ENCODE assay signal across 9 cellular contexts in genomic region chr5:176818391-176819098, GRCh38. TPM values are rescaled to one million over a fixed set of nuclear protein-coding genes. Genes with fewer than 3 reads are reported as not detected.
A peak's percentile ranks its signal among the peaks of the same experiment; 100 is the strongest.
DNase-seq lines count a peak whose midpoint lies in the region; ATAC-seq and TF ChIP-seq lines count a peak whose summit lies in the region.
"Had no signal": no experiment of that assay in that cellular context is flagged by ENCODE, and none has a peak within 500 bp of the region (broad histone marks: within the 10 kb centered on the region; RNA-seq: fewer than 3 reads in every experiment).

No MANE protein-coding gene starts in this region.

- DNase-seq in NCI-H2227 (lab: John Stamatoyannopoulos, UW; ENCODE audit: unreplicated experiment) (peak; percentile 34), NCI-H2227 treated with DMSO at 0.1 percent for 48 hours (lab: John Stamatoyannopoulos, UW) (no peak), HCT116 (ENCODE audit: low read depth, low spot score) (peak; percentile 40), WERI-Rb-1 (no peak), NCI-H82 treated with DMSO at 0.1 percent for 48 hours (lab: John Stamatoyannopoulos, UW; ENCODE audit: unreplicated experiment) (no peak)
- no peak for DNase-seq in stimulated activated CD4-positive, alpha-beta T cell treated with anti-CD3 and anti-CD28 coated beads, Interleukin-2, amount 100 ng/mL, for 24 hours

- no peaks in the 10 kb centered on the region for H3K27me3 ChIP-seq in HCT116 (ENCODE audit: insufficient read depth, low read length)
- H3K27me3 ChIP-seq in WERI-Rb-1 (ENCODE audit: insufficient read depth, low read depth, severe bottlenecking) = no peaks in the 10 kb centered on the region
- peaks cover 7% of the 10 kb centered on the region for H3K27me3 ChIP-seq in neural cell (ENCODE audit: insufficient read depth, low read depth, low read length)

- H3K36me3 ChIP-seq in HCT116 (ENCODE audit: control insufficient read depth in 1 of 2, insufficient read depth in 2 of 2, low read length in 2 of 2) = no peaks in the 10 kb centered on the region
- no peaks in the 10 kb centered on the region for H3K36me3 ChIP-seq in WERI-Rb-1
- H3K36me3 ChIP-seq in neural cell (ENCODE audit: insufficient read depth, low read length) = no peaks in the 10 kb centered on the region
- H3K36me3 ChIP-seq: SJSA1 had no signal

- intact Hi-C loops in HCT116 (cut with micrococcal nuclease) = no loop called here

- H3K4me3 ChIP-seq in HCT116 (replicated peaks in 1 of 2; ENCODE audit: low read depth in 1 of 2, low read length in 2 of 2) (peak overlapping the region; percentile 49 to 68), WERI-Rb-1 (ENCODE audit: low read depth, low read length) (peak overlapping the region; percentile 44), neural cell (ENCODE audit: low read length) (peak overlapping the region; percentile 55)

- H3K9me3 ChIP-seq in HCT116 (ENCODE audit: control insufficient read depth in 1 of 2, insufficient read depth in 1 of 2, low read depth in 1 of 2, low read length in 2 of 2) = no peaks in the 10 kb centered on the region
- no peaks in the 10 kb centered on the region for H3K9me3 ChIP-seq in WERI-Rb-1 (ENCODE audit: severe bottlenecking)
- H3K9me3 ChIP-seq in neural cell (ENCODE audit: low read length) = no peaks in the 10 kb centered on the region
- H3K9me3 ChIP-seq: SJSA1 had no signal

- no peaks in the 10 kb centered on the region for H3K9me2 ChIP-seq in HCT116 (ENCODE audit: insufficient read depth)
- H3K9me2 ChIP-seq in neural cell (ENCODE audit: insufficient read depth, low read length) = no peaks in the 10 kb centered on the region

- TF ChIP-seq EP300 in neural cell (conservative IDR thresholded peaks at IDR 0.05; ENCODE audit: poor library complexity, severe bottlenecking) = no peak

- H2AFZ ChIP-seq in HCT116 (ENCODE audit: low read depth, low read length, poor library complexity, severe bottlenecking) (peak overlapping the region; percentile 16), neural cell (ENCODE audit: low read depth, low read length) (no peak overlapping the region)

- TF ChIP-seq RAD21 in HCT116 (IDR thresholded peaks at IDR 0.05; ENCODE audit: low read depth) (no peak), neural cell (conservative IDR thresholded peaks at IDR 0.05) (no peak)

- peak; percentile 56 for ATAC-seq in HCT116
- no peak for ATAC-seq in esophagus mucosa

- RAD21 ChIA-PET in HCT116 (lab: Charles Lee; ENCODE audit: low non-redundant PET in 1 of 2, low total read pairs in 2 of 2, uncharacterized antibody in 2 of 2, unreplicated experiment in 2 of 2) = no interaction called here

- H3K9ac ChIP-seq in HCT116 (ENCODE audit: low read length) = peak overlapping the region; percentile 54
- peak overlapping the region; percentile 50 for H3K9ac ChIP-seq in neural cell (ENCODE audit: low read length)

- no peaks in the 10 kb centered on the region for H3K79me2 ChIP-seq in HCT116 (ENCODE audit: insufficient read depth, low read length)
- H3K79me2 ChIP-seq in neural cell (replicated peaks; ENCODE audit: insufficient read depth, low read length) = no peaks in the 10 kb centered on the region

- no peak for TF ChIP-seq POLR2A in HCT116 (IDR thresholded peaks at IDR 0.05; ENCODE audit: borderline replicate concordance, extremely low read depth, insufficient read depth, insufficient read length)

- peak overlapping the region; percentile 90 for H3K4me2 ChIP-seq in HCT116 (ENCODE audit: low read length)
- no peak overlapping the region for H3K4me2 ChIP-seq in neural cell (ENCODE audit: low read length)

- POLR2A ChIA-PET in HCT116 (lab: Charles Lee) = interaction anchor here (0.6 to 0.9 kb wide), 2 partner anchors 9 to 19 kb away, joined by 3 read pairs; no protein-coding TSS in a partner anchor

- CTCF ChIA-PET in HCT116 (lab: Charles Lee) = interaction anchor here (0.9 to 1.6 kb wide), 2 partner anchors 94 to 158 kb away, joined by 3 to 4 read pairs; no protein-coding TSS in a partner anchor

- BruUV-seq in HCT116 (replicated peaks; lab: Mats Ljungman, UMichigan) = no TSS peak

- TF ChIP-seq CTCF in HCT116 (IDR thresholded peaks at IDR 0.05 in 2 of 3, conservative IDR thresholded peaks at IDR 0.05 in 1 of 3; ENCODE audit: borderline replicate concordance in 1 of 3, insufficient read depth in 1 of 3, low read depth in 2 of 3, low read length in 2 of 3) (no peak), WERI-Rb-1 (IDR thresholded peaks at IDR 0.05; ENCODE audit: low read depth, low read length) (no peak), neural cell (IDR thresholded peaks at IDR 0.05; ENCODE audit: poor library complexity, severe bottlenecking) (no peak)

- H3K27ac ChIP-seq in HCT116 (ENCODE audit: low read depth, low read length) = peak overlapping the region; percentile 46; the same call in 1 of the 2 replicates
- peak overlapping the region; percentile 88 for H3K27ac ChIP-seq in WERI-Rb-1
- no peak overlapping the region for H3K27ac ChIP-seq in neural cell (ENCODE audit: low read length)
- H3K27ac ChIP-seq: SJSA1 had no signal

- no peaks in the 10 kb centered on the region for H3F3A ChIP-seq in neural cell (ENCODE audit: insufficient read depth, low read length, poor library complexity, severe bottlenecking)

- H4K20me1 ChIP-seq in HCT116 (ENCODE audit: insufficient read depth) (no peaks in the 10 kb centered on the region), neural cell (ENCODE audit: insufficient read depth) (no peaks in the 10 kb centered on the region)

- peaks cover 39 to 54% of the 10 kb centered on the region in 2 experiments for H3K4me1 ChIP-seq in HCT116 (ENCODE audit: control insufficient read depth in 1 of 2, insufficient read depth in 2 of 2, low read length in 2 of 2)

TF ChIP-seq in HCT116, 20 proteins besides CTCF, POLR2A, EP300 and RAD21:
- no peak for TF ChIP-seq POLR2AphosphoS5 (IDR thresholded peaks at IDR 0.05; ENCODE audit: low read depth, low read length)
- TF ChIP-seq EZH2phosphoT487 (IDR thresholded peaks at IDR 0.05; ENCODE audit: borderline replicate concordance) = no peak
- TF ChIP-seq ATF3 (IDR thresholded peaks at IDR 0.05) = no peak
- TF ChIP-seq EZH2 (IDR thresholded peaks at IDR 0.05) = no peak
- TF ChIP-seq SRF (IDR thresholded peaks at IDR 0.05; ENCODE audit: low read depth) = no peak
- no peak for TF ChIP-seq ZNF274 (IDR thresholded peaks at IDR 0.05; ENCODE audit: low read depth, low read length)
- no peak for TF ChIP-seq CEBPB (IDR thresholded peaks at IDR 0.05; ENCODE audit: low read depth)
- no peak for TF ChIP-seq ELF1 (IDR thresholded peaks at IDR 0.05; ENCODE audit: borderline replicate concordance, low read depth)
- no peak for TF ChIP-seq TCF7L2 (IDR thresholded peaks at IDR 0.05; ENCODE audit: borderline replicate concordance, extremely low read depth, insufficient read depth, insufficient read length)

TF ChIP-seq in neural cell, 6 proteins besides CTCF, POLR2A, EP300 and RAD21:
- TF ChIP-seq MXI1 (conservative IDR thresholded peaks at IDR 0.05; ENCODE audit: poor library complexity, severe bottlenecking) (no peak), SMC3 (conservative IDR thresholded peaks at IDR 0.05; ENCODE audit: poor library complexity) (no peak), EZH2 (IDR thresholded peaks at IDR 0.05; ENCODE audit: borderline replicate concordance, insufficient read depth, low read length, poor library complexity, severe bottlenecking) (no peak)
TF ChIP-seq in neural cell: peak in this region for 0.

RNA-seq across cellular contexts. Expression of gene UNC5A, which starts 8.2 kb away (rescaled TPM):
- 10.1 TPM for total RNA-seq in HCT116 (2021; ENCODE audit: unreplicated experiment)
- polyA plus RNA-seq in HCT116 (2012) = 9.0 and 9.9 TPM in 2 replicates
- 2.7 and 3.8 TPM in 2 replicates for polyA plus RNA-seq in neural cell
- polyA minus RNA-seq in neural cell = 3.9 and 4.9 TPM in 2 replicates
- total RNA-seq in esophagus mucosa = not detected
- total RNA-seq: SJSA1 had no signal

Comparison
In these comparisons a context has a peak if more than half of its experiments do, and no peak if none do; other contexts are left out.
1. DNase-seq: peak in NCI-H2227 (single experiment) and HCT116 (single experiment); none in NCI-H2227 treated with DMSO at 0.1 percent for 48 hours (single experiment), WERI-Rb-1 (single experiment), NCI-H82 treated with DMSO at 0.1 percent for 48 hours (single experiment) and stimulated activated CD4-positive, alpha-beta T cell treated with anti-CD3 and anti-CD28 coated beads, Interleukin-2, amount 100 ng/mL, for 24 hours (0 of 2).
2. RNA of gene UNC5A, which starts 8.2 kb away (total RNA-seq): 10.1 TPM in HCT116 (single experiment); not detected in esophagus mucosa (single experiment); every median in the first group is over 10 times any median in the second.
3. Peak in every context shown above with its lines, with median percentiles within 50 percentile points of each other: H3K4me3 ChIP-seq.